Comparison of ENCODE assay signal across 7 cellular contexts in genomic region chr16:89722392-89723278, GRCh38. TPM values are rescaled to one million over a fixed set of nuclear protein-coding genes. Genes with fewer than 3 reads are reported as not detected.
DNase-seq lines count a peak whose midpoint lies in the region; TF ChIP-seq lines count a peak whose summit lies in the region.

No MANE protein-coding gene starts in this region.

- no peaks in the 10 kb centered on the region for H3K9me3 ChIP-seq in MM.1S (replicated peaks; ENCODE audit: insufficient read depth, low read length)
- H3K9me3 ChIP-seq in endocrine pancreas (ENCODE audit: control insufficient read depth, low read length) = no peaks in the 10 kb centered on the region
- no peaks in the 10 kb centered on the region for H3K9me3 ChIP-seq in subcutaneous abdominal adipose tissue (ENCODE audit: control insufficient read depth in 5 of 5, low read length in 5 of 5)

- H3F3A ChIP-seq in MM.1S (ENCODE audit: insufficient read depth, low read length) = peaks cover 15% of the 10 kb centered on the region

- TF ChIP-seq CTCF in MM.1S (IDR thresholded peaks at IDR 0.05; ENCODE audit: low read length) = no peak

- no peaks in the 10 kb centered on the region for H3K27me3 Mint-ChIP-seq in activated CD4-positive, alpha-beta memory T cell treated with anti-CD3 and anti-CD28 coated beads, Interleukin-2, amount 10 ng/mL, durations not matched to agents 7 days and 5 days

- H3K27me3 ChIP-seq in MM.1S (replicated peaks; ENCODE audit: insufficient read depth, low read length) (no peaks in the 10 kb centered on the region), endocrine pancreas (ENCODE audit: control insufficient read depth, insufficient read depth, low read length) (no peaks in the 10 kb centered on the region), subcutaneous abdominal adipose tissue (ENCODE audit: control insufficient read depth in 5 of 5, insufficient read depth in 4 of 5, low read length in 5 of 5) (no peaks in the 10 kb centered on the region)

- H4K20me1 ChIP-seq in MM.1S (ENCODE audit: insufficient read depth, low read length) = no peaks in the 10 kb centered on the region

- CTCF ChIA-PET in activated CD4-positive, alpha-beta memory T cell treated with anti-CD3 and anti-CD28 coated beads, Interleukin-2, amount 10 ng/mL, durations not matched to agents 7 days and 5 days (lab: Charles Lee) = interaction anchor here (1.0 to 4.8 kb wide), 6 partner anchors 15 to 68 kb away, joined by 3 to 22 read pairs (median 6); partner anchors contain the start of gene SPATA2L

- no peak overlapping the region for H2AFZ ChIP-seq in MM.1S (ENCODE audit: low read length)

- H3K9ac ChIP-seq in MM.1S (ENCODE audit: low read length) = peak overlapping the region; percentile 69
- peak overlapping the region; percentile 77 for H3K9ac ChIP-seq in endocrine pancreas (ENCODE audit: control insufficient read depth, insufficient read depth, low read length)
- H3K9ac ChIP-seq in subcutaneous abdominal adipose tissue (ENCODE audit: low read length in 5 of 5) = peak overlapping the region; percentile 26 to 77 (median 71)

- peaks cover 26% of the 10 kb centered on the region for H3K79me2 ChIP-seq in MM.1S (ENCODE audit: low read length)

- H3K36me3 Mint-ChIP-seq in activated CD4-positive, alpha-beta memory T cell treated with anti-CD3 and anti-CD28 coated beads, Interleukin-2, amount 10 ng/mL, durations not matched to agents 7 days and 5 days (ENCODE audit: low read depth) = peaks cover 34% of the 10 kb centered on the region

- H3K4me3 Mint-ChIP-seq in activated CD4-positive, alpha-beta memory T cell treated with anti-CD3 and anti-CD28 coated beads, Interleukin-2, amount 10 ng/mL, durations not matched to agents 7 days and 5 days = peak overlapping the region; percentile 96

- H3K4me1 ChIP-seq in MM.1S (ENCODE audit: low read length) (0 out of 2 replicates have a peak, but pooled peaks cover 7% of the 10 kb centered on the region), endocrine pancreas (ENCODE audit: control insufficient read depth, insufficient read depth, low read length) (no peaks in the 10 kb centered on the region), subcutaneous abdominal adipose tissue (ENCODE audit: control insufficient read depth in 5 of 5, insufficient read depth in 5 of 5, low read length in 5 of 5) (peaks cover 5 to 47% (median 30%) of the 10 kb centered on the region in 5 donors)

- peak overlapping the region; percentile 78; the same call in 1 of the 2 replicates for H3K27ac ChIP-seq in MM.1S (ENCODE audit: low read length)
- H3K27ac ChIP-seq in subcutaneous abdominal adipose tissue (ENCODE audit: low read depth, low read length) = peak overlapping the region; percentile 80

- H3K36me3 ChIP-seq in MM.1S (replicated peaks; ENCODE audit: insufficient read depth, low read length) (no peaks in the 10 kb centered on the region), endocrine pancreas (ENCODE audit: control insufficient read depth, insufficient read depth, low read length) (peaks cover 8% of the 10 kb centered on the region), subcutaneous abdominal adipose tissue (ENCODE audit: control insufficient read depth in 5 of 5, insufficient read depth in 5 of 5, low read length in 5 of 5) (peaks cover 0 to 31% (median 24%) of the 10 kb centered on the region in 5 donors)

- H3K4me1 Mint-ChIP-seq in activated CD4-positive, alpha-beta memory T cell treated with anti-CD3 and anti-CD28 coated beads, Interleukin-2, amount 10 ng/mL, durations not matched to agents 7 days and 5 days = peaks cover 49% of the 10 kb centered on the region

- peak overlapping the region; percentile 92 for H3K4me2 ChIP-seq in MM.1S (ENCODE audit: low read depth, low read length)

- POLR2A ChIA-PET in activated CD4-positive, alpha-beta memory T cell treated with anti-CD3 and anti-CD28 coated beads, Interleukin-2, amount 10 ng/mL, durations not matched to agents 7 days and 5 days (lab: Charles Lee) = interaction anchor here (1.0 to 5.8 kb wide), 15 partner anchors 9 to 250 kb away, joined by 3 to 89 read pairs (median 10); partner anchors contain the start of genes CDK10, SPATA2L and TCF25

- H3K4me3 ChIP-seq in MM.1S (ENCODE audit: low read length) = peak overlapping the region; percentile 76
- no peak overlapping the region for H3K4me3 ChIP-seq in endocrine pancreas (ENCODE audit: control insufficient read depth, insufficient read depth, low read length)
- H3K4me3 ChIP-seq in subcutaneous abdominal adipose tissue (ENCODE audit: low read depth in 1 of 5, low read length in 5 of 5) = peak overlapping the region; percentile 52 to 92 (median 74)

- peak overlapping the region; percentile 100 for H3K27ac Mint-ChIP-seq in activated CD4-positive, alpha-beta memory T cell treated with anti-CD3 and anti-CD28 coated beads, Interleukin-2, amount 10 ng/mL, durations not matched to agents 7 days and 5 days

- H3K9me2 ChIP-seq in MM.1S (replicated peaks; ENCODE audit: insufficient read depth, low read length) = no peaks in the 10 kb centered on the region

- DNase-seq in GM19238 (ENCODE audit: insufficient read length, low spot score) (peak; percentile 50), MM.1S (peak; percentile 71), mucosa of gallbladder (ENCODE audit: low spot score) (peak; percentile 85), putamen (ENCODE audit: low spot score) (no peak)
- DNase-seq in activated CD4-positive, alpha-beta memory T cell treated with anti-CD3 and anti-CD28 coated beads, Interleukin-2, amount 10 ng/mL, durations not matched to agents 7 days and 5 days = peak; percentile 90

- no peaks in the 10 kb centered on the region for H3K9me3 Mint-ChIP-seq in activated CD4-positive, alpha-beta memory T cell treated with anti-CD3 and anti-CD28 coated beads, Interleukin-2, amount 10 ng/mL, durations not matched to agents 7 days and 5 days

RNA-seq across cellular contexts. Expression of gene ZNF276, which starts 1.3 kb away (rescaled TPM):
- 10 to 100 TPM; 50.4 to 56.5 TPM for total RNA-seq in activated CD4-positive, alpha-beta memory T cell treated with anti-CD3 and anti-CD28 coated beads, Interleukin-2, amount 10 ng/mL, durations not matched to agents 7 days and 5 days
- 39.0 TPM for total RNA-seq in mucosa of gallbladder

RNA-seq across cellular contexts. Expression of gene VPS9D1, which starts 1.9 kb away (rescaled TPM):
- total RNA-seq in activated CD4-positive, alpha-beta memory T cell treated with anti-CD3 and anti-CD28 coated beads, Interleukin-2, amount 10 ng/mL, durations not matched to agents 7 days and 5 days = 1 to 10 TPM; 7.0 to 7.8 TPM
- 20.8 TPM for total RNA-seq in mucosa of gallbladder

RNA-seq across cellular contexts. Expression of gene SPATA2L, which starts 21.1 kb away (rescaled TPM):
- 10 to 100 TPM in 1 of 2 experiments, 1 to 10 TPM in 1; 9.4 to 10.0 TPM for total RNA-seq in activated CD4-positive, alpha-beta memory T cell treated with anti-CD3 and anti-CD28 coated beads, Interleukin-2, amount 10 ng/mL, durations not matched to agents 7 days and 5 days
- total RNA-seq in mucosa of gallbladder = 29.6 TPM

RNA-seq across cellular contexts. Expression of gene CDK10, which starts 36.1 kb away (rescaled TPM):
- 10 to 100 TPM; 73.2 to 74.0 TPM for total RNA-seq in activated CD4-positive, alpha-beta memory T cell treated with anti-CD3 and anti-CD28 coated beads, Interleukin-2, amount 10 ng/mL, durations not matched to agents 7 days and 5 days
- 168 TPM for total RNA-seq in mucosa of gallbladder
